ENCODE assay signal across 1 cellular context in genomic region chr16:71467810-71468209, GRCh38.
A peak's percentile ranks its signal among the peaks of the same experiment; 100 is the strongest.
TF ChIP-seq lines count a peak whose summit lies in the region.

No MANE protein-coding gene starts in this region.

TF ChIP-seq in HepG2, 621 proteins besides CTCF, POLR2A, EP300 and RAD21 (continued from another document and continues in another):
- TF ChIP-seq ZNF33B (CRISPR knock-in tag; IDR thresholded peaks at IDR 0.05), result peak; percentile 83; the same call in 1 of the 2 replicates
- TF ChIP-seq EZH2 (conservative IDR thresholded peaks at IDR 0.05; ENCODE audit: low read depth, low read length), result no peak
- peak; percentile 96 for TF ChIP-seq ZNF430 (CRISPR knock-in tag; IDR thresholded peaks at IDR 0.05)
- no peak for TF ChIP-seq MTA1 (CRISPR knock-in tag; IDR thresholded peaks at IDR 0.05; ENCODE audit: borderline replicate concordance)
- TF ChIP-seq CREM (IDR thresholded peaks at IDR 0.05), result no peak
- TF ChIP-seq CREM (CRISPR knock-in tag; IDR thresholded peaks at IDR 0.05), result no peak
- TF ChIP-seq ZNF678 (CRISPR knock-in tag; IDR thresholded peaks at IDR 0.05), result peak; percentile 94
- no peak for TF ChIP-seq SNAPC2 (CRISPR knock-in tag; IDR thresholded peaks at IDR 0.05)
- TF ChIP-seq ZNF333 (CRISPR knock-in tag; IDR thresholded peaks at IDR 0.05; ENCODE audit: borderline replicate concordance), result no peak
- TF ChIP-seq ZNF746 (CRISPR knock-in tag; IDR thresholded peaks at IDR 0.05), result peak; percentile 69; the same call in 1 of the 2 replicates
- no peak for TF ChIP-seq HIC2 (CRISPR knock-in tag; IDR thresholded peaks at IDR 0.05; ENCODE audit: low read depth)
- TF ChIP-seq ZNF749 (CRISPR knock-in tag; IDR thresholded peaks at IDR 0.05; ENCODE audit: borderline replicate concordance), result peak; percentile 96
- peak; percentile 85; the same call in 1 of the 2 replicates for TF ChIP-seq ZBED4 (CRISPR knock-in tag; IDR thresholded peaks at IDR 0.05; ENCODE audit: borderline replicate concordance)
- peak; percentile 77 for TF ChIP-seq ZSCAN21 (CRISPR knock-in tag; IDR thresholded peaks at IDR 0.05; ENCODE audit: borderline replicate concordance)
- TF ChIP-seq DPF2 (CRISPR knock-in tag; IDR thresholded peaks at IDR 0.05; ENCODE audit: borderline replicate concordance, low read depth), result no peak
- TF ChIP-seq ZZZ3 (CRISPR knock-in tag; IDR thresholded peaks at IDR 0.05; ENCODE audit: borderline replicate concordance), result peak; percentile 72; the same call in 1 of the 2 replicates
- TF ChIP-seq GABPB1 (CRISPR knock-in tag; IDR thresholded peaks at IDR 0.05), result no peak
- peak; percentile 63; the same call in 1 of the 2 replicates for TF ChIP-seq ZBTB4 (CRISPR knock-in tag; IDR thresholded peaks at IDR 0.05; ENCODE audit: borderline replicate concordance)
- TF ChIP-seq SATB2 (CRISPR knock-in tag; IDR thresholded peaks at IDR 0.05), result peak; percentile 97
- TF ChIP-seq ZNF710 (CRISPR knock-in tag; IDR thresholded peaks at IDR 0.05; ENCODE audit: borderline replicate concordance), result no peak
- TF ChIP-seq ZEB1 (IDR thresholded peaks at IDR 0.05; ENCODE audit: insufficient replicate concordance, low read depth), result no peak
- TF ChIP-seq KMT2A (CRISPR knock-in tag; IDR thresholded peaks at IDR 0.05), result 0 out of 2 replicates have a peak, but pooled peaks have one; percentile 37
- no peak for TF ChIP-seq RARG (CRISPR knock-in tag; IDR thresholded peaks at IDR 0.05; ENCODE audit: low read depth)
- peak; percentile 98 for TF ChIP-seq KLF11 (CRISPR knock-in tag; IDR thresholded peaks at IDR 0.05)
- TF ChIP-seq NAIF1 (CRISPR knock-in tag; IDR thresholded peaks at IDR 0.05; ENCODE audit: borderline replicate concordance), result 0 out of 2 replicates have a peak, but pooled peaks have one; percentile 35
- peak; percentile 92 for TF ChIP-seq ZNF343 (CRISPR knock-in tag; IDR thresholded peaks at IDR 0.05)
- TF ChIP-seq CENPT (CRISPR knock-in tag; IDR thresholded peaks at IDR 0.05; ENCODE audit: low read depth), result no peak
- peak; percentile 46 for TF ChIP-seq ZFY (CRISPR knock-in tag; IDR thresholded peaks at IDR 0.05)
- peak; percentile 96 for TF ChIP-seq ETS1 (CRISPR knock-in tag; IDR thresholded peaks at IDR 0.05)
- peak; percentile 90 for TF ChIP-seq ZNF580 (CRISPR knock-in tag; IDR thresholded peaks at IDR 0.05; ENCODE audit: borderline replicate concordance, low read depth)
- TF ChIP-seq ARNTL (CRISPR knock-in tag; IDR thresholded peaks at IDR 0.05), result peak; percentile 87
- no peak for TF ChIP-seq ZKSCAN1 (IDR thresholded peaks at IDR 0.05; ENCODE audit: low read length)
- no peak for TF ChIP-seq CEBPG (CRISPR knock-in tag; IDR thresholded peaks at IDR 0.05)
- peak in 1 of 2 experiments; percentile 56; a peak in 1 of 4 replicates for TF ChIP-seq ATF4 (CRISPR knock-in tag; IDR thresholded peaks at IDR 0.05)
- no peak for TF ChIP-seq SRSF9 (IDR thresholded peaks at IDR 0.05; ENCODE audit: borderline replicate concordance, insufficient read depth, low read depth, low read length, poor library complexity, severe bottlenecking)
- TF ChIP-seq ZNF619 (CRISPR knock-in tag; IDR thresholded peaks at IDR 0.05), result 0 out of 2 replicates have a peak, but pooled peaks have one; percentile 44
- TF ChIP-seq NCOA2 (CRISPR knock-in tag; IDR thresholded peaks at IDR 0.05), result peak; percentile 79
- peak; percentile 83; the same call in 1 of the 2 replicates for TF ChIP-seq FOXM1 (CRISPR knock-in tag; IDR thresholded peaks at IDR 0.05)
- peak; percentile 88 for TF ChIP-seq ZNF33A (CRISPR knock-in tag; IDR thresholded peaks at IDR 0.05; ENCODE audit: borderline replicate concordance)
- peak; percentile 97 for TF ChIP-seq LRRFIP1 (CRISPR knock-in tag; conservative IDR thresholded peaks at IDR 0.05)
- no peak for TF ChIP-seq SRF (IDR thresholded peaks at IDR 0.05; ENCODE audit: low read depth, low read length)
- TF ChIP-seq ZBTB10 (CRISPR knock-in tag; IDR thresholded peaks at IDR 0.05; ENCODE audit: borderline replicate concordance), result no peak
- TF ChIP-seq KAT7 (CRISPR knock-in tag; IDR thresholded peaks at IDR 0.05; ENCODE audit: borderline replicate concordance), result no peak
